Comparison of ENCODE assay signal across 12 cellular contexts in the genomic region with DNA sequence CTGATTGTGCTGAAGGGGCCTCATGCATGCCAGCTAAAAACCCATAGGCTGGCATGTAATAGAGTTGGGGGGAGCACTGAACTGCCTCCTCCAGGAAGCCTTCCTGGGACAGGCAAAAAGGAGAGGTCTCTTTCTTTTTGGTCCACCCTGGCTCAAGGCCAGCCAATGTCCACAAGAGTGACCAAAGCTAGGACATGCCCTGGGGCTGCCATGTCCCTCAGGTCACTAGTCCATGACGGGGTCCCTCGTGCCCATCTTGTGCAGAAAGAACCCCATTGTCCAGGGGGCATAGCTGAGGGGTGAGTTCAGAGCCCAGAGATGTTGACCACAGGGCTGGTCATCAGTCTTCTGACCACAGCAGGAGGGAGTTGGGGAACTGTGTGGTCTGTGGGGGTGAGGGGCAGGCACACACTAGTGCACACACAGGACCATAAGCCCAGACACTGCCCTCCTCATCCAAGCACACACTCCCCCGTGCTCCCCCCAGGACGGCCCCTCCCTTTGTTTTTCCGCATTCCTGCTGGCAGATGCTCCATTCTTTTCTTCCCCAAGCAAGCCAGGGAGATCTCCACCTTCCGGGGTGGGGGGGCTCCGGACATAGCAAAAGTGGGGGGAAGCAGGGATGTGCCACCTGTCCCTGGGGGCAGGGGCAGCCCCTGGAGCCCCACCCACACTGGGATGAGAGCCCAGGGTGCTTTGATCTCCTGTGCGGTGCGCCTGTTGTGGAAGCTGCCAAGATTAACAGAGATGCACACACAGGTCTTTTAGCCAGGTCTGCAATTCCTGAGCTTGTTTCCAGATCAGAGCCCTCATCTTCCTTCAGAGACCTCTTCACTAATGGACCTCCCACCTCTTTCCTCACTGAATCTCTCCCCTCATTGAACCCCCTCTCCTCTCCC. TPM values are rescaled to one million over a fixed set of nuclear protein-coding genes. Genes with fewer than 3 reads are reported as not detected.
DNase-seq lines count a peak whose midpoint lies in the region; ATAC-seq and TF ChIP-seq lines count a peak whose summit lies in the region.
"Had no signal": no experiment of that assay in that cellular context is flagged by ENCODE, and none has a peak within 500 bp of the region (broad histone marks: within the 10 kb centered on the region; RNA-seq: fewer than 3 reads in every experiment).

No MANE protein-coding gene starts in this region.

- no peaks in the 10 kb centered on the region for H3K4me1 Mint-ChIP-seq in MCF 10A (ENCODE audit: insufficient read depth, unreplicated experiment)

- DNase-seq in breast epithelium (ENCODE audit: low spot score in 2 of 2) (peak; percentile 47 to 72), MCF 10A (ENCODE audit: unreplicated experiment) (no peak), RPMI7951 (ENCODE audit: low read depth) (peak; percentile 86), kidney epithelial cell (ENCODE audit: low read depth) (peak; percentile 56), SHP77 treated with DMSO at 0.1 percent for 48 hours (lab: John Stamatoyannopoulos, UW) (no peak), heart right ventricle (no peak)
- DNase-seq: DMS153, NCI-H345, posterior cingulate gyrus had no signal

- no peaks in the 10 kb centered on the region for H3K36me3 Mint-ChIP-seq in MCF 10A (ENCODE audit: insufficient read depth, unreplicated experiment)
- H3K36me3 Mint-ChIP-seq: T-cell had no signal

- H3K36me3 ChIP-seq in breast epithelium: no peaks in the 10 kb centered on the region
- H3K36me3 ChIP-seq in kidney epithelial cell (ENCODE audit: control insufficient read depth, insufficient read depth, low read length): no peaks in the 10 kb centered on the region
- no peaks in the 10 kb centered on the region for H3K36me3 ChIP-seq in heart right ventricle

- CTCF ChIA-PET in MCF 10A (lab: Yijun Ruan, JAX): interaction anchor here (0.5 to 1.9 kb wide), 4 partner anchors 7 to 256 kb away, joined by 3 to 12 read pairs (median 4); no protein-coding TSS in a partner anchor

- no peak for ATAC-seq in GM18505 (IDR thresholded peaks at IDR 0.05; ENCODE audit: unreplicated experiment)
- ATAC-seq in HG02759 (IDR thresholded peaks at IDR 0.05; ENCODE audit: unreplicated experiment): no peak
- no peak for ATAC-seq in heart right ventricle
- ATAC-seq: T-cell had no signal

- 46 to 54% methylated on average over 9 of the region's 9 CpGs for WGBS in heart right ventricle, 2 donors

- H3K9me3 Mint-ChIP-seq in MCF 10A (ENCODE audit: unreplicated experiment): no peaks in the 10 kb centered on the region
- H3K9me3 Mint-ChIP-seq: T-cell had no signal

- H3K9me3 ChIP-seq in breast epithelium: no peaks in the 10 kb centered on the region
- H3K9me3 ChIP-seq in heart right ventricle: no peaks in the 10 kb centered on the region

- TF ChIP-seq CTCF in breast epithelium (IDR thresholded peaks at IDR 0.05) (no peak), MCF 10A (IDR thresholded peaks at IDR 0.05; ENCODE audit: unreplicated experiment) (no peak), kidney epithelial cell (IDR thresholded peaks at IDR 0.05; ENCODE audit: insufficient read depth, low read length, poor library complexity, severe bottlenecking) (no peak), heart right ventricle (IDR thresholded peaks at IDR 0.05) (no peak)

- no TSS peak for BruUV-seq in MCF 10A (replicated peaks; lab: Mats Ljungman, UMichigan)

- intact Hi-C loops in breast epithelium (cut with DNase I; ENCODE audit: low total_unique reads): loop anchor here (5.0 kb wide), 1 partner anchor 107 kb away; no protein-coding TSS in a partner anchor
- intact Hi-C loops in MCF 10A (cut with micrococcal nuclease): no loop called here
- intact Hi-C loops in heart right ventricle (cut with DNase I): loop anchor here in 6 of 10 donors (5.0 to 10.0 kb wide), 4 partner anchors 55 to 117 kb away; partner anchors contain the start of gene NGFR (in 1 of the 6)

- no peak overlapping the region for H3K4me3 Mint-ChIP-seq in MCF 10A (ENCODE audit: unreplicated experiment)
- H3K4me3 Mint-ChIP-seq: T-cell had no signal

- H3K4me3 ChIP-seq in breast epithelium: no peak overlapping the region
- no peak overlapping the region for H3K4me3 ChIP-seq in kidney epithelial cell (ENCODE audit: low read depth, low read length)
- no peak overlapping the region for H3K4me3 ChIP-seq in heart right ventricle

- peaks cover 88% of the 10 kb centered on the region for H3K27me3 Mint-ChIP-seq in MCF 10A (ENCODE audit: insufficient read depth, unreplicated experiment)

- H3K4me1 ChIP-seq in breast epithelium: no peaks in the 10 kb centered on the region
- peaks cover 0 to 8% (median 0%) of the 10 kb centered on the region in 9 donors for H3K4me1 ChIP-seq in heart right ventricle

- no peak overlapping the region for H3K27ac ChIP-seq in breast epithelium
- H3K27ac ChIP-seq in heart right ventricle: no peak overlapping the region

- H3K27ac Mint-ChIP-seq in MCF 10A (ENCODE audit: low read depth, unreplicated experiment): no peak overlapping the region

- H3K27me3 ChIP-seq in breast epithelium (peaks cover 0 to 10% of the 10 kb centered on the region in 2 donors), kidney epithelial cell (ENCODE audit: control insufficient read depth, insufficient read depth, low read length) (peaks cover 47% of the 10 kb centered on the region), heart right ventricle (peaks cover 0 to 68% (median 44%) of the 10 kb centered on the region in 7 donors)

- POLR2A ChIA-PET in MCF 10A (lab: Yijun Ruan, JAX): interaction anchor here (0.5 kb wide), 1 partner anchor 39 kb away, joined by 3 read pairs; no protein-coding TSS in a partner anchor

- TF ChIP-seq POLR2A in breast epithelium (IDR thresholded peaks at IDR 0.05): no peak
- TF ChIP-seq POLR2A in GM18505 (IDR thresholded peaks at IDR 0.05; ENCODE audit: borderline replicate concordance, extremely low read depth, insufficient read depth, insufficient read length): no peak

RNA-seq across cellular contexts. Expression of gene PHB1, which starts 25.2 kb away (rescaled TPM):
- total RNA-seq in breast epithelium (100 to 1,000 TPM; 100 to 110 (median 108) TPM), MCF 10A (2022) (122 and 134 TPM in 2 replicates), kidney epithelial cell (137 and 143 TPM in 2 replicates), heart right ventricle (100 to 1,000 TPM; 187 to 249 (median 215) TPM)
- total RNA-seq in RPMI7951 (2014; rRNA removed; shearing (Covaris generic)): 146 and 208 TPM in 2 replicates
- polyA plus RNA-seq in heart right ventricle: 100 to 1,000 TPM; 107 to 317 TPM

RNA-seq across cellular contexts. Expression of gene NGFR, which starts 55.2 kb away (rescaled TPM):
- total RNA-seq in breast epithelium (10 to 100 TPM in 2 of 3 donors, 1 to 10 TPM in 1; 3.4 to 27.8 (median 17.7) TPM), MCF 10A (2022) (0.22 and 0.26 TPM in 2 replicates), kidney epithelial cell (0.04 TPM in 1 of 2 replicates, not detected in the other), heart right ventricle (10 to 100 TPM in 4 of 10 donors, 1 to 10 TPM in 6; 1.8 to 22.9 (median 2.7) TPM)
- total RNA-seq in RPMI7951 (2014; rRNA removed; shearing (Covaris generic)): 6.4 and 10.1 TPM in 2 replicates
- polyA plus RNA-seq in heart right ventricle: 1 to 10 TPM; 6.4 to 7.2 TPM

Comparison
In these comparisons a context has a peak if more than half of its experiments do, and no peak if none do; other contexts are left out.
1. DNase-seq: peak in breast epithelium (2 of 2), RPMI7951 (single experiment) and kidney epithelial cell (single experiment); none in MCF 10A (single experiment), SHP77 treated with DMSO at 0.1 percent for 48 hours (single experiment) and heart right ventricle (0 of 2).